In the genomic region with DNA sequence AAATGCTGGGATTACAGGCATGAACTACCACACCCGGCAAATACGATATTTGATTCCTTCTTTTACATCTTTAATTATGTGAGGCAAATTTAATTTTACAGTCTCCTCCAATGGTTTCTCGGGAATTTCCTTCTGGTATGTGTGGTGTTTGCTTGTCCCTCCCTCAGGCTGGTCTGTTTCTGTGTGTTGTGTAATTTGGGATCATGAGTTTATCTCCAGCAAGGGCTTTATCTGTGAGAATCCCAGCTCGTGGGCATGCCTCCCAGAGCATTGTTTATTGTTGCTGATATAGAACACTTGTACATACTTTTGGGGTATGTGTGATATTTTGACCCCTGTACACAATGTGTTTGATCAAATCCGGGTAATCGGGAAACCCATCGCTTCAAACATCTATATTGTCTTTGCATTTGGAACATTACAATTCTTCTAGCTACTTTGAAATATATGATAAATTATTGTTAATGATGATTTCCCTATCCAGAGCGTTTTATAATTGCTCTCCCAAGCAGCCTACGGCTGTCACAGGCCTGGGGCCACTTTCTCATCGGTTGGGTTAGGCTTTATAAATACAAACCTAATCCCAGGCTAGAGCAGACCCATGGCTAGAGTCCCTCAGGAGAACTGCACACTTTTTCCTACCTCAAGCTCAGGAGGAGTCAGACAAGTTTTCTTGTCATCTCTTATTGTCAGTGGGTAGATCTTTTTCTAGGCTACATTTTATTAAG, we compare ENCODE assay signal across 2 cellular contexts.
TF ChIP-seq lines count a peak whose summit lies in the region.

No MANE protein-coding gene starts in this region.

TF ChIP-seq in A549, 52 proteins besides CTCF, POLR2A, EP300 and RAD21 (continued from another document):
- TF ChIP-seq, protein P1, sequence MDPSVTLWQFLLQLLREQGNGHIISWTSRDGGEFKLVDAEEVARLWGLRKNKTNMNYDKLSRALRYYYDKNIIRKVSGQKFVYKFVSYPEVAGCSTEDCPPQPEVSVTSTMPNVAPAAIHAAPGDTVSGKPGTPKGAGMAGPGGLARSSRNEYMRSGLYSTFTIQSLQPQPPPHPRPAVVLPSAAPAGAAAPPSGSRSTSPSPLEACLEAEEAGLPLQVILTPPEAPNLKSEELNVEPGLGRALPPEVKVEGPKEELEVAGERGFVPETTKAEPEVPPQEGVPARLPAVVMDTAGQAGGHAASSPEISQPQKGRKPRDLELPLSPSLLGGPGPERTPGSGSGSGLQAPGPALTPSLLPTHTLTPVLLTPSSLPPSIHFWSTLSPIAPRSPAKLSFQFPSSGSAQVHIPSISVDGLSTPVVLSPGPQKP (IDR thresholded peaks at IDR 0.05; ENCODE audit: low read depth, low read length): no peak
- no peak for TF ChIP-seq CBX8 (IDR thresholded peaks at IDR 0.05)
- TF ChIP-seq, protein P2, sequence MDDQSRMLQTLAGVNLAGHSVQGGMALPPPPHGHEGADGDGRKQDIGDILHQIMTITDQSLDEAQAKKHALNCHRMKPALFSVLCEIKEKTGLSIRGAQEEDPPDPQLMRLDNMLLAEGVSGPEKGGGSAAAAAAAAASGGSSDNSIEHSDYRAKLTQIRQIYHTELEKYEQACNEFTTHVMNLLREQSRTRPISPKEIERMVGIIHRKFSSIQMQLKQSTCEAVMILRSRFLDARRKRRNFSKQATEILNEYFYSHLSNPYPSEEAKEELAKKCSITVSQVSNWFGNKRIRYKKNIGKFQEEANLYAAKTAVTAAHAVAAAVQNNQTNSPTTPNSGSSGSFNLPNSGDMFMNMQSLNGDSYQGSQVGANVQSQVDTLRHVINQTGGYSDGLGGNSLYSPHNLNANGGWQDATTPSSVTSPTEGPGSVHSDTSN (IDR thresholded peaks at IDR 0.05): no peak
- no peak for TF ChIP-seq CEBPB (IDR thresholded peaks at IDR 0.05)

TF ChIP-seq in GM23338, 12 proteins besides CTCF, POLR2A, EP300 and RAD21 (continued from another document):
- TF ChIP-seq, protein P3, sequence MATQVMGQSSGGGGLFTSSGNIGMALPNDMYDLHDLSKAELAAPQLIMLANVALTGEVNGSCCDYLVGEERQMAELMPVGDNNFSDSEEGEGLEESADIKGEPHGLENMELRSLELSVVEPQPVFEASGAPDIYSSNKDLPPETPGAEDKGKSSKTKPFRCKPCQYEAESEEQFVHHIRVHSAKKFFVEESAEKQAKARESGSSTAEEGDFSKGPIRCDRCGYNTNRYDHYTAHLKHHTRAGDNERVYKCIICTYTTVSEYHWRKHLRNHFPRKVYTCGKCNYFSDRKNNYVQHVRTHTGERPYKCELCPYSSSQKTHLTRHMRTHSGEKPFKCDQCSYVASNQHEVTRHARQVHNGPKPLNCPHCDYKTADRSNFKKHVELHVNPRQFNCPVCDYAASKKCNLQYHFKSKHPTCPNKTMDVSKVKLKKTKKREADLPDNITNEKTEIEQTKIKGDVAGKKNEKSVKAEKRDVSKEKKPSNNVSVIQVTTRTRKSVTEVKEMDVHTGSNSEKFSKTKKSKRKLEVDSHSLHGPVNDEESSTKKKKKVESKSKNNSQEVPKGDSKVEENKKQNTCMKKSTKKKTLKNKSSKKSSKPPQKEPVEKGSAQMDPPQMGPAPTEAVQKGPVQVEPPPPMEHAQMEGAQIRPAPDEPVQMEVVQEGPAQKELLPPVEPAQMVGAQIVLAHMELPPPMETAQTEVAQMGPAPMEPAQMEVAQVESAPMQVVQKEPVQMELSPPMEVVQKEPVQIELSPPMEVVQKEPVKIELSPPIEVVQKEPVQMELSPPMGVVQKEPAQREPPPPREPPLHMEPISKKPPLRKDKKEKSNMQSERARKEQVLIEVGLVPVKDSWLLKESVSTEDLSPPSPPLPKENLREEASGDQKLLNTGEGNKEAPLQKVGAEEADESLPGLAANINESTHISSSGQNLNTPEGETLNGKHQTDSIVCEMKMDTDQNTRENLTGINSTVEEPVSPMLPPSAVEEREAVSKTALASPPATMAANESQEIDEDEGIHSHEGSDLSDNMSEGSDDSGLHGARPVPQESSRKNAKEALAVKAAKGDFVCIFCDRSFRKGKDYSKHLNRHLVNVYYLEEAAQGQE (IDR thresholded peaks at IDR 0.05; ENCODE audit: unreplicated experiment): no peak
- TF ChIP-seq, protein P4, sequence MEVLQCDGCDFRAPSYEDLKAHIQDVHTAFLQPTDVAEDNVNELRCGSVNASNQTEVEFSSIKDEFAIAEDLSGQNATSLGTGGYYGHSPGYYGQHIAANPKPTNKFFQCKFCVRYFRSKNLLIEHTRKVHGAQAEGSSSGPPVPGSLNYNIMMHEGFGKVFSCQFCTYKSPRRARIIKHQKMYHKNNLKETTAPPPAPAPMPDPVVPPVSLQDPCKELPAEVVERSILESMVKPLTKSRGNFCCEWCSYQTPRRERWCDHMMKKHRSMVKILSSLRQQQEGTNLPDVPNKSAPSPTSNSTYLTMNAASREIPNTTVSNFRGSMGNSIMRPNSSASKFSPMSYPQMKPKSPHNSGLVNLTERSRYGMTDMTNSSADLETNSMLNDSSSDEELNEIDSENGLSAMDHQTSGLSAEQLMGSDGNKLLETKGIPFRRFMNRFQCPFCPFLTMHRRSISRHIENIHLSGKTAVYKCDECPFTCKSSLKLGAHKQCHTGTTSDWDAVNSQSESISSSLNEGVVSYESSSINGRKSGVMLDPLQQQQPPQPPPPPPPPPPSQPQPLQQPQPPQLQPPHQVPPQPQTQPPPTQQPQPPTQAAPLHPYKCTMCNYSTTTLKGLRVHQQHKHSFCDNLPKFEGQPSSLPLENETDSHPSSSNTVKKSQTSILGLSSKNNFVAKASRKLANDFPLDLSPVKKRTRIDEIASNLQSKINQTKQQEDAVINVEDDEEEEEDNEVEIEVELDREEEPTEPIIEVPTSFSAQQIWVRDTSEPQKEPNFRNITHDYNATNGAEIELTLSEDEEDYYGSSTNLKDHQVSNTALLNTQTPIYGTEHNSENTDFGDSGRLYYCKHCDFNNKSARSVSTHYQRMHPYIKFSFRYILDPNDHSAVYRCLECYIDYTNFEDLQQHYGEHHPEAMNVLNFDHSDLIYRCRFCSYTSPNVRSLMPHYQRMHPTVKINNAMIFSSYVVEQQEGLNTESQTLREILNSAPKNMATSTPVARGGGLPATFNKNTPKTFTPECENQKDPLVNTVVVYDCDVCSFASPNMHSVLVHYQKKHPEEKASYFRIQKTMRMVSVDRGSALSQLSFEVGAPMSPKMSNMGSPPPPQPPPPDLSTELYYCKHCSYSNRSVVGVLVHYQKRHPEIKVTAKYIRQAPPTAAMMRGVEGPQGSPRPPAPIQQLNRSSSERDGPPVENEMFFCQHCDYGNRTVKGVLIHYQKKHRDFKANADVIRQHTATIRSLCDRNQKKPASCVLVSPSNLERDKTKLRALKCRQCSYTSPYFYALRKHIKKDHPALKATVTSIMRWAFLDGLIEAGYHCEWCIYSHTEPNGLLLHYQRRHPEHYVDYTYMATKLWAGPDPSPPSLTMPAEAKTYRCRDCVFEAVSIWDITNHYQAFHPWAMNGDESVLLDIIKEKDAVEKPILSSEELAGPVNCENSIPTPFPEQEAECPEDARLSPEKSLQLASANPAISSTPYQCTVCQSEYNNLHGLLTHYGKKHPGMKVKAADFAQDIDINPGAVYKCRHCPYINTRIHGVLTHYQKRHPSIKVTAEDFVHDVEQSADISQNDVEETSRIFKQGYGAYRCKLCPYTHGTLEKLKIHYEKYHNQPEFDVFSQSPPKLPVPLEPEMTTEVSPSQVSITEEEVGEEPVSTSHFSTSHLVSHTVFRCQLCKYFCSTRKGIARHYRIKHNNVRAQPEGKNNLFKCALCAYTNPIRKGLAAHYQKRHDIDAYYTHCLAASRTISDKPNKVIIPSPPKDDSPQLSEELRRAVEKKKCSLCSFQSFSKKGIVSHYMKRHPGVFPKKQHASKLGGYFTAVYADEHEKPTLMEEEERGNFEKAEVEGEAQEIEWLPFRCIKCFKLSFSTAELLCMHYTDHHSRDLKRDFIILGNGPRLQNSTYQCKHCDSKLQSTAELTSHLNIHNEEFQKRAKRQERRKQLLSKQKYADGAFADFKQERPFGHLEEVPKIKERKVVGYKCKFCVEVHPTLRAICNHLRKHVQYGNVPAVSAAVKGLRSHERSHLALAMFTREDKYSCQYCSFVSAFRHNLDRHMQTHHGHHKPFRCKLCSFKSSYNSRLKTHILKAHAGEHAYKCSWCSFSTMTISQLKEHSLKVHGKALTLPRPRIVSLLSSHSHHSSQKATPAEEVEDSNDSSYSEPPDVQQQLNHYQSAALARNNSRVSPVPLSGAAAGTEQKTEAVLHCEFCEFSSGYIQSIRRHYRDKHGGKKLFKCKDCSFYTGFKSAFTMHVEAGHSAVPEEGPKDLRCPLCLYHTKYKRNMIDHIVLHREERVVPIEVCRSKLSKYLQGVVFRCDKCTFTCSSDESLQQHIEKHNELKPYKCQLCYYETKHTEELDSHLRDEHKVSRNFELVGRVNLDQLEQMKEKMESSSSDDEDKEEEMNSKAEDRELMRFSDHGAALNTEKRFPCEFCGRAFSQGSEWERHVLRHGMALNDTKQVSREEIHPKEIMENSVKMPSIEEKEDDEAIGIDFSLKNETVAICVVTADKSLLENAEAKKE (CRISPR knock-in tag; IDR thresholded peaks at IDR 0.05): no peak
- no peak for TF ChIP-seq EZH2phosphoT487 (IDR thresholded peaks at IDR 0.05; ENCODE audit: unreplicated experiment)
- no peak for TF ChIP-seq STAT1 (IDR thresholded peaks at IDR 0.05; ENCODE audit: unreplicated experiment)
- no peak for TF ChIP-seq POLR2AphosphoS5 (IDR thresholded peaks at IDR 0.05; ENCODE audit: low read depth)
- no peak for TF ChIP-seq ZNF331 (CRISPR knock-in tag; IDR thresholded peaks at IDR 0.05; ENCODE audit: low read depth)
- TF ChIP-seq NANOG (IDR thresholded peaks at IDR 0.05; ENCODE audit: borderline replicate concordance): no peak
- TF ChIP-seq, protein P5, sequence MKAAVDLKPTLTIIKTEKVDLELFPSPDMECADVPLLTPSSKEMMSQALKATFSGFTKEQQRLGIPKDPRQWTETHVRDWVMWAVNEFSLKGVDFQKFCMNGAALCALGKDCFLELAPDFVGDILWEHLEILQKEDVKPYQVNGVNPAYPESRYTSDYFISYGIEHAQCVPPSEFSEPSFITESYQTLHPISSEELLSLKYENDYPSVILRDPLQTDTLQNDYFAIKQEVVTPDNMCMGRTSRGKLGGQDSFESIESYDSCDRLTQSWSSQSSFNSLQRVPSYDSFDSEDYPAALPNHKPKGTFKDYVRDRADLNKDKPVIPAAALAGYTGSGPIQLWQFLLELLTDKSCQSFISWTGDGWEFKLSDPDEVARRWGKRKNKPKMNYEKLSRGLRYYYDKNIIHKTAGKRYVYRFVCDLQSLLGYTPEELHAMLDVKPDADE (IDR thresholded peaks at IDR 0.05): no peak
- no peak for TF ChIP-seq EZH2 (IDR thresholded peaks at IDR 0.05; ENCODE audit: low read depth, unreplicated experiment)
